ENCODE assay signal across 8 cellular contexts in the genomic region with DNA sequence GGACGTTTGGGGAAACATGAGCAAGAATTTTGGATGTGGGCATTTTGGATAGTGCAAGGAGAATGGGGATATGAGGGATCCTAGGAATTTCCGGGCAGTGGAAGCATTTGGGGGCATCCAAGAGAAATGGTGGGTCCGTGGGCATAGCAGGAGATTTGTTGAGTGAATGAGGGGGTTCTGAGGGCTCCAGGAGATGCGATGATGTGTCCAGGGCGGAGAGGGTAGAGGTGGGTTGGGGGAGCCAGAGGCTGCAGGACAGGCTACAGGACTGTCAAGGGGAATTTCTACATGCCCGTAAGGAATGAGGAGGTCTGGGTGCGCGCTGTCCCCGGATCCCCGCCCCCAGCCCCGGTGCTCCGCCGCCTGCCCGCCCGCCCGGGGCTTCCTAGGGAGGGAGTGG. TPM values are rescaled to one million over a fixed set of nuclear protein-coding genes. Genes with fewer than 3 reads are reported as not detected.
DNase-seq lines count a peak whose midpoint lies in the region; ATAC-seq and TF ChIP-seq lines count a peak whose summit lies in the region.

No MANE protein-coding gene starts in this region.

- H3K9me3 ChIP-seq in mucosa of rectum (ENCODE audit: control insufficient read depth in 2 of 2, low read length in 2 of 2), result no peaks in the 10 kb centered on the region

- no peaks in the 10 kb centered on the region for H3K9me3 Mint-ChIP-seq in brain

- H3K4me1 Mint-ChIP-seq in brain, result peaks cover 29% of the 10 kb centered on the region

- peak overlapping the region in 1 of 2 donors; percentile 26 for H3K27ac ChIP-seq in mucosa of rectum (ENCODE audit: low read depth in 2 of 2, low read length in 2 of 2)

- peak overlapping the region; percentile 70 for H3K4me3 ChIP-seq in GM08714 (ENCODE audit: low read length)
- H3K4me3 ChIP-seq in mucosa of rectum (ENCODE audit: low read length in 2 of 2), result peak overlapping the region; percentile 78 to 84

- H3K27ac Mint-ChIP-seq in brain, result peak overlapping the region; percentile 94 to 97 (median 94)

- ATAC-seq in HG03354 (IDR thresholded peaks at IDR 0.05; ENCODE audit: poor library complexity, severe bottlenecking, unreplicated experiment), result peak; percentile 8
- ATAC-seq in HG03175 (IDR thresholded peaks at IDR 0.05; ENCODE audit: unreplicated experiment), result no peak

- peaks cover 17% of the 10 kb centered on the region for H3K36me3 Mint-ChIP-seq in brain

- peaks cover 13% of the 10 kb centered on the region for H3K27me3 Mint-ChIP-seq in brain

- no peaks in the 10 kb centered on the region for H3K27me3 ChIP-seq in mucosa of rectum (ENCODE audit: control insufficient read depth in 2 of 2, insufficient read depth in 2 of 2, low read length in 2 of 2)

- H3K9ac ChIP-seq in mucosa of rectum (ENCODE audit: low read depth in 1 of 2, low read length in 2 of 2), result peak overlapping the region; percentile 60 to 63

- H3K4me3 Mint-ChIP-seq in brain, result peak overlapping the region; percentile 93 to 99 (median 96)

- DNase-seq in NAMALWA (ENCODE audit: low spot score), result no peak
- DNase-seq in NCI-H2227 (lab: John Stamatoyannopoulos, UW; ENCODE audit: unreplicated experiment), result no peak
- no peak for DNase-seq in RKO (ENCODE audit: low spot score)

- peaks cover 14 to 18% of the 10 kb centered on the region in 2 donors for H3K4me1 ChIP-seq in mucosa of rectum (ENCODE audit: control insufficient read depth in 2 of 2, insufficient read depth in 2 of 2, low read length in 2 of 2)

- peaks cover 8 to 23% of the 10 kb centered on the region in 2 donors for H3K36me3 ChIP-seq in mucosa of rectum (ENCODE audit: control insufficient read depth in 2 of 2, insufficient read depth in 2 of 2, low read length in 2 of 2)

- TF ChIP-seq CTCF in brain (conservative IDR thresholded peaks at IDR 0.05), result no peak

RNA-seq across cellular contexts. Expression of a gene that starts 0.4 kb away (rescaled TPM):
- 16.7 TPM for polyA plus RNA-seq in brain (ENCODE audit: insufficient read depth, low read depth, low replicate concordance)

RNA-seq across cellular contexts. Expression of a gene that starts 1.2 kb away (rescaled TPM):
- polyA plus RNA-seq in brain (ENCODE audit: insufficient read depth, low read depth, low replicate concordance), result not detected

RNA-seq across cellular contexts. Expression of a gene that starts 8.2 kb away (rescaled TPM):
- polyA plus RNA-seq in brain (ENCODE audit: insufficient read depth, low read depth, low replicate concordance), result 218 TPM

RNA-seq across cellular contexts. Expression of a gene that starts 32.1 kb away (rescaled TPM):
- polyA plus RNA-seq in brain (ENCODE audit: insufficient read depth, low read depth, low replicate concordance), result not detected

RNA-seq across cellular contexts. Expression of a gene that starts 43.9 kb away (rescaled TPM):
- 52.4 TPM for polyA plus RNA-seq in brain (ENCODE audit: insufficient read depth, low read depth, low replicate concordance)
